ENCODE assay signal across 8 cellular contexts in genomic region chr9:7121055-7121454, GRCh38.
DNase-seq lines count a peak whose midpoint lies in the region; ATAC-seq lines count a peak whose summit lies in the region.

No MANE protein-coding gene starts in this region.

- no peak overlapping the region for H3K27ac Mint-ChIP-seq in activated CD8-positive, alpha-beta memory T cell treated with anti-CD3 and anti-CD28 coated beads, Interleukin-2, amount 10 ng/mL, durations not matched to agents 7 days and 5 days
- H3K27ac Mint-ChIP-seq in T-helper 17 cell = no peak overlapping the region
- H3K27ac Mint-ChIP-seq in stimulated activated memory B cell treated with anti-CD40 and anti-IgM and Interleukin-4, amounts not matched to agents 10 μg/mL and 1 μg/mL and 100 μg/mL, for 72 hours = peak overlapping the region; percentile 44

- H3K36me3 Mint-ChIP-seq in activated CD8-positive, alpha-beta memory T cell treated with anti-CD3 and anti-CD28 coated beads, Interleukin-2, amount 10 ng/mL, durations not matched to agents 7 days and 5 days = peaks cover 18% of the 10 kb centered on the region
- peaks cover 10% of the 10 kb centered on the region for H3K36me3 Mint-ChIP-seq in T-helper 17 cell (ENCODE audit: low read depth)
- H3K36me3 Mint-ChIP-seq in stimulated activated memory B cell treated with anti-CD40 and anti-IgM and Interleukin-4, amounts not matched to agents 10 μg/mL and 1 μg/mL and 100 μg/mL, for 72 hours = peaks cover 49% of the 10 kb centered on the region

- no peaks in the 10 kb centered on the region for H3K9me3 Mint-ChIP-seq in activated CD8-positive, alpha-beta memory T cell treated with anti-CD3 and anti-CD28 coated beads, Interleukin-2, amount 10 ng/mL, durations not matched to agents 7 days and 5 days (ENCODE audit: low read depth)
- no peaks in the 10 kb centered on the region for H3K9me3 Mint-ChIP-seq in stimulated activated memory B cell treated with anti-CD40 and anti-IgM and Interleukin-4, amounts not matched to agents 10 μg/mL and 1 μg/mL and 100 μg/mL, for 72 hours

- H3K27me3 Mint-ChIP-seq in activated CD8-positive, alpha-beta memory T cell treated with anti-CD3 and anti-CD28 coated beads, Interleukin-2, amount 10 ng/mL, durations not matched to agents 7 days and 5 days = no peaks in the 10 kb centered on the region
- no peaks in the 10 kb centered on the region for H3K27me3 Mint-ChIP-seq in T-helper 17 cell
- H3K27me3 Mint-ChIP-seq in stimulated activated memory B cell treated with anti-CD40 and anti-IgM and Interleukin-4, amounts not matched to agents 10 μg/mL and 1 μg/mL and 100 μg/mL, for 72 hours = no peaks in the 10 kb centered on the region

- DNase-seq in activated CD8-positive, alpha-beta memory T cell treated with anti-CD3 and anti-CD28 coated beads, Interleukin-2, amount 10 ng/mL, durations not matched to agents 7 days and 5 days = peak; percentile 43
- no peak for DNase-seq in activated CD8-positive, alpha-beta memory T cell treated with anti-CD3 and anti-CD28 coated beads for 24 hours
- no peak for DNase-seq in T-helper 17 cell
- DNase-seq in NCI-H1105 (lab: John Stamatoyannopoulos, UW) = no peak
- no peak for DNase-seq in NCI-H1436 treated with DMSO at 0.1 percent for 48 hours (lab: John Stamatoyannopoulos, UW)
- DNase-seq in activated T-cell treated with anti-CD3 and anti-CD28 coated beads, Interleukin-2, amount 50 U/mL, for 48 hours = no peak

- ATAC-seq in activated CD8-positive, alpha-beta memory T cell treated with anti-CD3 and anti-CD28 coated beads, Interleukin-2, amount 10 ng/mL, durations not matched to agents 7 days and 5 days = peak; percentile 55
- ATAC-seq in HG02938 (IDR thresholded peaks at IDR 0.05; ENCODE audit: unreplicated experiment) (peak; percentile 64), T-helper 17 cell (peak; percentile 30)
- peak; percentile 52 for ATAC-seq in stimulated activated memory B cell treated with anti-CD40 and anti-IgM and Interleukin-4, amounts not matched to agents 10 μg/mL and 1 μg/mL and 100 μg/mL, for 72 hours

- peaks cover 35% of the 10 kb centered on the region for H3K4me1 Mint-ChIP-seq in activated CD8-positive, alpha-beta memory T cell treated with anti-CD3 and anti-CD28 coated beads, Interleukin-2, amount 10 ng/mL, durations not matched to agents 7 days and 5 days
- peaks cover 23% of the 10 kb centered on the region for H3K4me1 Mint-ChIP-seq in T-helper 17 cell
- H3K4me1 Mint-ChIP-seq in stimulated activated memory B cell treated with anti-CD40 and anti-IgM and Interleukin-4, amounts not matched to agents 10 μg/mL and 1 μg/mL and 100 μg/mL, for 72 hours = peaks cover 37% of the 10 kb centered on the region

- no peak overlapping the region for H3K4me3 Mint-ChIP-seq in activated CD8-positive, alpha-beta memory T cell treated with anti-CD3 and anti-CD28 coated beads, Interleukin-2, amount 10 ng/mL, durations not matched to agents 7 days and 5 days
- no peak overlapping the region for H3K4me3 Mint-ChIP-seq in T-helper 17 cell
- no peak overlapping the region for H3K4me3 Mint-ChIP-seq in stimulated activated memory B cell treated with anti-CD40 and anti-IgM and Interleukin-4, amounts not matched to agents 10 μg/mL and 1 μg/mL and 100 μg/mL, for 72 hours

- H3K9me3 ChIP-seq in T-helper 17 cell (ENCODE audit: control insufficient read depth, low read length, poor library complexity, severe bottlenecking) = no peaks in the 10 kb centered on the region

- CTCF ChIA-PET in activated CD8-positive, alpha-beta memory T cell treated with anti-CD3 and anti-CD28 coated beads, Interleukin-2, amount 10 ng/mL, durations not matched to agents 7 days and 5 days (lab: Charles Lee) = no interaction called here
